20 cellular contexts compared by ENCODE assay signal in genomic region chr2:181540421-181540820, GRCh38.
"Had no signal": no experiment of that assay in that cellular context is flagged by ENCODE, and none has a peak within 500 bp of the region (broad histone marks: within the 10 kb centered on the region; RNA-seq: fewer than 3 reads in every experiment).

No MANE protein-coding gene starts in this region.

- H3K27ac ChIP-seq: dorsolateral prefrontal cortex, esophagus muscularis mucosa, gastrocnemius medialis, heart right ventricle, left ventricle myocardium inferior, lower lobe of right lung, ovary, right atrium auricular region, sigmoid colon, stomach, uterus had no signal

- H3K36me3 ChIP-seq: esophagus muscularis mucosa, gastrocnemius medialis, left ventricle myocardium inferior, ovary, right atrium auricular region, sigmoid colon, uterus had no signal

- H3K27me3 ChIP-seq: dorsolateral prefrontal cortex, esophagus muscularis mucosa, gastrocnemius medialis, ovary, right atrium auricular region, sigmoid colon, stomach, uterus had no signal

- DNase-seq: cortex of kidney; dorsolateral prefrontal cortex; effector CD8-positive, alpha-beta T cell; gastrocnemius medialis; heart right ventricle; hypothalamus; left ventricle myocardium inferior; lower lobe of right lung; mesenchymal stem cell; natural killer cell; nucleus accumbens; ovary; sigmoid colon; small intestine; stimulated activated CD4-positive, alpha-beta T cell treated with anti-CD3 and anti-CD28 coated beads, Interleukin-12 subunit alpha, Interleukin-12 subunit beta, amount 100 ng/mL, for 4 hours; stimulated activated naive CD4-positive, alpha-beta T cell; stomach; uterus had no signal

- H3K9me3 ChIP-seq: esophagus muscularis mucosa, gastrocnemius medialis, left ventricle myocardium inferior, lower lobe of right lung, ovary, right atrium auricular region, sigmoid colon, stomach, uterus had no signal

- ATAC-seq: gastrocnemius medialis, heart right ventricle, lower lobe of right lung, natural killer cell had no signal

- H3K4me1 ChIP-seq: esophagus muscularis mucosa, gastrocnemius medialis, heart right ventricle, left ventricle myocardium inferior, lower lobe of right lung, right atrium auricular region, sigmoid colon, stomach, uterus had no signal

- H3K4me3 ChIP-seq: dorsolateral prefrontal cortex, esophagus muscularis mucosa, gastrocnemius medialis, heart right ventricle, left ventricle myocardium inferior, lower lobe of right lung, ovary, right atrium auricular region, sigmoid colon, stomach, uterus had no signal
